8 cellular contexts compared by ENCODE assay signal in the genomic region with DNA sequence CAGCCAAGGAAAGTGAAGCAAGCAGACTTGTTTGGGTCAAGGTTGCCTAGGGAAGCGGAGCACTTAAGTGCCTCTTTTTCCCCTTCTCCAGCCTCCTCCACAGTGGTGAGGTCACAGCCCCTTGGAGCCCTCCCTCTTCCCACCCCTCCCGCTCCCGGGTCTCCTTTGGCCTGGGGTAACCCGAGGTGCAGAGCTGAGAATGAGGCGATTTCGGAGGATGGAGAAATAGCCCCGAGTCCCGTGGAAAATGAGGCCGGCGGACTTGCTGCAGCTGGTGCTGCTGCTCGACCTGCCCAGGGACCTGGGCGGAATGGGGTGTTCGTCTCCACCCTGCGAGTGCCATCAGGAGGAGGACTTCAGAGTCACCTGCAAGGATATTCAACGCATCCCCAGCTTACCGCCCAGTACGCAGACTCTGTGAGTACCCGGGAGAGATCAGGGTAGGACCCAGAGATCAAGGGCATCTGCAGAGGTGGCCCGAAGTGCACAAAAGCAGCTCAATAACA. TPM values are rescaled to one million over a fixed set of nuclear protein-coding genes. Genes with fewer than 3 reads are reported as not detected.
DNase-seq lines count a peak whose midpoint lies in the region; ATAC-seq and TF ChIP-seq lines count a peak whose summit lies in the region.

A gene (plus strand): TSS at position 188 of the 506 bp plus-strand sequence. CDS start 60 bp downstream, at position 248.

- H3K27me3 Mint-ChIP-seq in activated CD8-positive, alpha-beta T cell treated with anti-CD3 and anti-CD28 coated beads, Interleukin-2, amount 10 ng/mL, durations not matched to agents 7 days and 5 days (ENCODE audit: low read depth), result peaks cover 17% of the 10 kb centered on the region

- peaks cover 3% of the 10 kb centered on the region for H3K36me3 Mint-ChIP-seq in activated CD8-positive, alpha-beta T cell treated with anti-CD3 and anti-CD28 coated beads, Interleukin-2, amount 10 ng/mL, durations not matched to agents 7 days and 5 days (ENCODE audit: low read depth)

- H3K27ac ChIP-seq in heart right ventricle (peak within 1 kb of the TSS in 1 of 10 donors; percentile 62), rectal smooth muscle tissue (ENCODE audit: low read depth, low read length) (no peak within 1 kb of the TSS)

- H3K4me3 ChIP-seq in HFF-Myc (replicated peaks; ENCODE audit: low read depth, low read length) (peak within 1 kb of the TSS; percentile 44), heart right ventricle (peak within 1 kb of the TSS; percentile 32 to 64 (median 53)), rectal smooth muscle tissue (ENCODE audit: low read length) (peak within 1 kb of the TSS; percentile 79)

- peaks cover 0 to 25% (median 15%) of the 10 kb centered on the region in 7 donors for H3K27me3 ChIP-seq in heart right ventricle
- H3K27me3 ChIP-seq in rectal smooth muscle tissue (ENCODE audit: control insufficient read depth, insufficient read depth, low read length), result no peaks in the 10 kb centered on the region

- CTCF ChIA-PET in activated CD8-positive, alpha-beta T cell treated with anti-CD3 and anti-CD28 coated beads, Interleukin-2, amount 10 ng/mL, durations not matched to agents 7 days and 5 days (lab: Charles Lee), result interaction anchor here (1.0 to 10.3 kb wide), 11 partner anchors 13 to 261 kb away, joined by 3 to 268 read pairs (median 11); a partner anchor contains a TSS

- no peak within 1 kb of the TSS for H3K9ac ChIP-seq in rectal smooth muscle tissue (ENCODE audit: low read length)

- intact Hi-C loops in heart right ventricle (cut with DNase I), result loop anchor here in 7 of 10 donors (2.0 to 10.0 kb wide), 5 partner anchors 31 to 499 kb away; no protein-coding TSS in a partner anchor

- no peaks in the 10 kb centered on the region for H3K9me3 ChIP-seq in heart right ventricle

- H3K9me3 Mint-ChIP-seq in activated CD8-positive, alpha-beta T cell treated with anti-CD3 and anti-CD28 coated beads, Interleukin-2, amount 10 ng/mL, durations not matched to agents 7 days and 5 days (ENCODE audit: insufficient read depth), result no peaks in the 10 kb centered on the region

- peak within 1 kb of the TSS; percentile 78 for H3K4me3 Mint-ChIP-seq in activated CD8-positive, alpha-beta T cell treated with anti-CD3 and anti-CD28 coated beads, Interleukin-2, amount 10 ng/mL, durations not matched to agents 7 days and 5 days

- H3K4me1 ChIP-seq in heart right ventricle, result peaks cover 0 to 28% (median 9%) of the 10 kb centered on the region in 9 donors
- H3K4me1 ChIP-seq in rectal smooth muscle tissue (ENCODE audit: control insufficient read depth, insufficient read depth, low read length), result no peaks in the 10 kb centered on the region

- no peak for TF ChIP-seq CTCF in HFF-Myc (IDR thresholded peaks at IDR 0.05; ENCODE audit: low read depth, low read length, missing control alignments)
- TF ChIP-seq CTCF in heart right ventricle (IDR thresholded peaks at IDR 0.05), result no peak

- ATAC-seq in activated CD8-positive, alpha-beta T cell treated with anti-CD3 and anti-CD28 coated beads, Interleukin-2, amount 10 ng/mL, durations not matched to agents 7 days and 5 days, result no peak
- ATAC-seq in heart right ventricle, result peak in 7 of 8 donors; percentile 18 to 54 (median 26)
- ATAC-seq in HG03097 (IDR thresholded peaks at IDR 0.05; ENCODE audit: low FRiP score, unreplicated experiment), result no peak

- peak within 1 kb of the TSS; percentile 71 for H3K27ac Mint-ChIP-seq in activated CD8-positive, alpha-beta T cell treated with anti-CD3 and anti-CD28 coated beads, Interleukin-2, amount 10 ng/mL, durations not matched to agents 7 days and 5 days

- H3K4me1 Mint-ChIP-seq in activated CD8-positive, alpha-beta T cell treated with anti-CD3 and anti-CD28 coated beads, Interleukin-2, amount 10 ng/mL, durations not matched to agents 7 days and 5 days (ENCODE audit: low read depth), result peaks cover 52% of the 10 kb centered on the region

- WGBS in heart right ventricle, 2 donors, result 17% methylated on average over 19 of the region's 19 CpGs

- H3K36me3 ChIP-seq in heart right ventricle (no peaks in the 10 kb centered on the region), rectal smooth muscle tissue (ENCODE audit: control insufficient read depth, insufficient read depth, low read length) (no peaks in the 10 kb centered on the region)

- no peak for DNase-seq in HFF-Myc (ENCODE audit: extremely low read depth, low read depth)
- no peak for DNase-seq in activated CD8-positive, alpha-beta T cell treated with anti-CD3 and anti-CD28 coated beads, Interleukin-2, amount 10 ng/mL, durations not matched to agents 7 days and 5 days
- DNase-seq in heart right ventricle, result peak in 1 of 2 donors; percentile 4
- DNase-seq in OCI-M1 (lab: John Stamatoyannopoulos, UW), result no peak
- DNase-seq in dedifferentiated amniotic fluid mesenchymal stem cell (ENCODE audit: extremely low spot score), result no peak
- DNase-seq in DMS153 (lab: John Stamatoyannopoulos, UW), result no peak

- POLR2A ChIA-PET in activated CD8-positive, alpha-beta T cell treated with anti-CD3 and anti-CD28 coated beads, Interleukin-2, amount 10 ng/mL, durations not matched to agents 7 days and 5 days (lab: Charles Lee), result interaction anchor here (0.5 to 1.6 kb wide), 5 partner anchors 13 to 263 kb away, joined by 3 to 8 read pairs (median 3); a partner anchor contains a TSS

RNA-seq across cellular contexts. Expression of the gene that starts here (rescaled TPM):
- not detected for total RNA-seq in activated CD8-positive, alpha-beta T cell treated with anti-CD3 and anti-CD28 coated beads, Interleukin-2, amount 10 ng/mL, durations not matched to agents 7 days and 5 days
- not detected for total RNA-seq in heart right ventricle
- polyA plus RNA-seq in heart right ventricle, result under 1 TPM in 1 of 2 donors, not detected in 1; 0.04 TPM

Comparison
In these comparisons a context has a peak if more than half of its experiments do, and no peak if none do; other contexts are left out.
1. Peak in ATAC-seq and H3K4me3 ChIP-seq in heart right ventricle; RNA of the gene not detected or under 1 TPM.